In genomic region chr21:39686636-39687035, GRCh38 we compare ENCODE assay signal across 22 cellular contexts. TPM values are rescaled to one million over a fixed set of nuclear protein-coding genes. Genes with fewer than 3 reads are reported as not detected.
"Had no signal": no experiment of that assay in that cellular context is flagged by ENCODE, and none has a peak within 500 bp of the region (broad histone marks: within the 10 kb centered on the region; RNA-seq: fewer than 3 reads in every experiment).

No MANE protein-coding gene starts in this region.

- H3K27me3 ChIP-seq: upper lobe of right lung had no signal

- H3K27me3 Mint-ChIP-seq: activated B cell treated with CpG ODN at 0.5 μM for 24 hours; activated naive CD8-positive, alpha-beta T cell had no signal

- H3K27ac Mint-ChIP-seq: activated B cell treated with CpG ODN at 0.5 μM for 24 hours; activated naive CD8-positive, alpha-beta T cell; activated T-cell treated with anti-CD3 and anti-CD28 coated beads, Interleukin-2, amount 50 U/mL, for 72 hours; immature natural killer cell; naive thymus-derived CD4-positive, alpha-beta T cell had no signal

- H3K36me3 Mint-ChIP-seq: activated naive CD8-positive, alpha-beta T cell; immature natural killer cell; naive thymus-derived CD4-positive, alpha-beta T cell had no signal

- H3K27ac ChIP-seq: coronary artery, epithelial cell of prostate, upper lobe of right lung had no signal

- H3K36me3 ChIP-seq: upper lobe of right lung had no signal

- H3K4me1 Mint-ChIP-seq: activated B cell treated with CpG ODN at 0.5 μM for 24 hours; immature natural killer cell; naive thymus-derived CD4-positive, alpha-beta T cell had no signal

- DNase-seq: activated B cell treated with CpG ODN at 0.5 μM for 24 hours; activated CD4-positive, alpha-beta T cell treated with anti-CD3 and anti-CD28 coated beads for 48 hours; activated CD8-positive, alpha-beta memory T cell treated with anti-CD3 and anti-CD28 coated beads, Interleukin-2, amount 50 U/mL, for 48 hours; activated gamma-delta T cell treated with Interleukin-2 at 50 U/mL for 16 hours; activated T-cell treated with anti-CD3 and anti-CD28 coated beads, Interleukin-2, amount 50 U/mL, for 72 hours; amniotic stem cell; caudate nucleus; effector memory CD4-positive, alpha-beta T cell; foreskin melanocyte; immature natural killer cell; midbrain; naive thymus-derived CD4-positive, alpha-beta T cell; posterior cingulate gyrus; stimulated activated CD4-positive, alpha-beta T cell treated with anti-CD3 and anti-CD28 coated beads, Interleukin-4, amount 100 ng/mL, for 1 hour; stimulated activated naive CD4-positive, alpha-beta T cell; T-helper 2 cell; upper lobe of right lung had no signal

- H3K9me3 ChIP-seq: upper lobe of right lung had no signal

- H3K4me3 ChIP-seq: coronary artery, upper lobe of right lung had no signal

- H3K4me1 ChIP-seq: upper lobe of right lung had no signal

- ATAC-seq: activated T-cell treated with anti-CD3 and anti-CD28 coated beads, Interleukin-2, amount 50 U/mL, for 72 hours; naive thymus-derived CD4-positive, alpha-beta T cell; upper lobe of right lung had no signal

- H3K4me3 Mint-ChIP-seq: activated B cell treated with CpG ODN at 0.5 μM for 24 hours; activated naive CD8-positive, alpha-beta T cell; activated T-cell treated with anti-CD3 and anti-CD28 coated beads, Interleukin-2, amount 50 U/mL, for 72 hours; immature natural killer cell; naive thymus-derived CD4-positive, alpha-beta T cell had no signal

RNA-seq across cellular contexts. Expression of gene IGSF5, which starts 58.3 kb away (rescaled TPM):
- total RNA-seq: activated B cell treated with CpG ODN at 0.5 μM for 24 hours; activated T-cell treated with anti-CD3 and anti-CD28 coated beads, Interleukin-2, amount 50 U/mL, for 72 hours; fibroblast of lung; lung microvascular endothelial cell; naive thymus-derived CD4-positive, alpha-beta T cell; upper lobe of right lung had no signal
